In genomic region chr4:102543030-102543505, GRCh38 we compare ENCODE assay signal across 11 cellular contexts. TPM values are rescaled to one million over a fixed set of nuclear protein-coding genes. Genes with fewer than 3 reads are reported as not detected.
DNase-seq lines count a peak whose midpoint lies in the region; ATAC-seq and TF ChIP-seq lines count a peak whose summit lies in the region.
"Had no signal": no experiment of that assay in that cellular context is flagged by ENCODE, and none has a peak within 500 bp of the region (broad histone marks: within the 10 kb centered on the region; RNA-seq: fewer than 3 reads in every experiment).

No MANE protein-coding gene starts in this region.

- TF ChIP-seq CTCF in foreskin keratinocyte (conservative IDR thresholded peaks at IDR 0.05), result no peak

- H3K4me1 Mint-ChIP-seq in CD8-positive, alpha-beta memory T cell, result peaks cover 30 to 64% (median 51%) of the 10 kb centered on the region in 3 donors

- no peaks in the 10 kb centered on the region for H3K27me3 ChIP-seq in foreskin keratinocyte
- H3K27me3 ChIP-seq in CD8-positive, alpha-beta memory T cell (ENCODE audit: insufficient read depth, low read length, poor library complexity, severe bottlenecking), result no peaks in the 10 kb centered on the region
- H3K27me3 ChIP-seq: SJSA1 had no signal

- peak overlapping the region in 1 of 7 donors; percentile 14 for H3K4me3 Mint-ChIP-seq in CD8-positive, alpha-beta memory T cell

- no peaks in the 10 kb centered on the region for H3K9me3 Mint-ChIP-seq in CD8-positive, alpha-beta memory T cell

- peaks cover 13 to 78% (median 29%) of the 10 kb centered on the region in 3 donors for H3K36me3 Mint-ChIP-seq in CD8-positive, alpha-beta memory T cell

- POLR2A ChIA-PET in CD8-positive, alpha-beta memory T cell (lab: Charles Lee), result interaction anchor here (0.7 to 1.1 kb wide), 2 partner anchors 25 to 41 kb away, joined by 3 to 10 read pairs; no protein-coding TSS in a partner anchor

- no peaks in the 10 kb centered on the region for H3K9me3 ChIP-seq in CD8-positive, alpha-beta memory T cell (ENCODE audit: low read length)
- H3K9me3 ChIP-seq: SJSA1 had no signal

- H3K4me1 ChIP-seq in foreskin keratinocyte, result peaks cover 21% of the 10 kb centered on the region
- H3K4me1 ChIP-seq in CD8-positive, alpha-beta memory T cell (ENCODE audit: insufficient read depth, low read length), result peaks cover 7% of the 10 kb centered on the region
- H3K4me1 ChIP-seq: SJSA1 had no signal

- no peak overlapping the region for H3K27ac Mint-ChIP-seq in CD8-positive, alpha-beta memory T cell

- ATAC-seq in GM18868 (IDR thresholded peaks at IDR 0.05; ENCODE audit: unreplicated experiment) (peak; percentile 71), GM21529 (IDR thresholded peaks at IDR 0.05; ENCODE audit: unreplicated experiment) (peak; percentile 80), HG03159 (IDR thresholded peaks at IDR 0.05; ENCODE audit: unreplicated experiment) (peak; percentile 90), foreskin keratinocyte (peak; percentile 78)

- DNase-seq in foreskin keratinocyte (peak in 1 of 2 donors; percentile 68), NCI-H226 (no peak), HuH-7.5 (ENCODE audit: low spot score) (no peak), NCI-H2227 (lab: John Stamatoyannopoulos, UW; ENCODE audit: unreplicated experiment) (no peak)
- DNase-seq in CD8-positive, alpha-beta memory T cell, result no peak
- DNase-seq: activated CD8-positive, alpha-beta memory T cell treated with anti-CD3 and anti-CD28 coated beads, Interleukin-2, amount 50 U/mL, for 4 hours; NCI-H187 had no signal

- peaks cover 4% of the 10 kb centered on the region for H3K36me3 ChIP-seq in CD8-positive, alpha-beta memory T cell (ENCODE audit: insufficient read depth, low read length)

- peak overlapping the region; percentile 74 for H3K27ac ChIP-seq in foreskin keratinocyte
- H3K27ac ChIP-seq in CD8-positive, alpha-beta memory T cell (ENCODE audit: low read depth, low read length), result no peak overlapping the region
- H3K27ac ChIP-seq: SJSA1 had no signal

- peaks cover 0 to 1% of the 10 kb centered on the region in 2 donors for H3K27me3 Mint-ChIP-seq in CD8-positive, alpha-beta memory T cell

- CTCF ChIA-PET in CD8-positive, alpha-beta memory T cell (lab: Charles Lee), result no interaction called here

- no peak overlapping the region for H3K4me3 ChIP-seq in CD8-positive, alpha-beta memory T cell (ENCODE audit: low read length)
- H3K4me3 ChIP-seq: SJSA1 had no signal

RNA-seq across cellular contexts. Expression of gene NFKB1, which starts 41.9 kb away (rescaled TPM):
- total RNA-seq in foreskin keratinocyte, result 41.4 and 48.4 TPM in 2 replicates
- polyA plus RNA-seq in foreskin keratinocyte, result 15.0 and 20.4 TPM in 2 replicates
- 100 to 1,000 TPM; 185 to 189 TPM for total RNA-seq in CD8-positive, alpha-beta memory T cell
- 45.5 TPM for polyA plus RNA-seq in CD8-positive, alpha-beta memory T cell
